In the genomic region with DNA sequence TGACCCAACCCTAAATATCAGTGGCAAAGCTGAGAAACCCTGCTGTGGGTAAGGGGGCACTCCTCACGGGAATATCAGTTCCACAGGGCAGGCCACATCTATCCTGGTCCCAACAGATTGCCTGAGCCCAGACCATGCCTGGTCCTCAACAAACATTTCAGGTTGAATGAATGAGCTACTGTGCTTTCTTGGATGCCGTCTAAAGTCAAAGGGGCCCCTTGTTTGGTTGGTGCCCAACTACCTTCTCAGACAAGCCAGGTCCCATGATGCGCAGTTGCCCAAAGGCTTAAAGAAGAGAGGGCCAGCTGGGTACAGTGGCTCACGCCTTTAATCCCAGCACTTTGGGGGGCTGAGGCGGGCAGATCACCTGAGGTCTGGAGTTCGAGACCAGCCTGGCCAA, we compare ENCODE assay signal across 14 cellular contexts. TPM values are rescaled to one million over a fixed set of nuclear protein-coding genes. Genes with fewer than 3 reads are reported as not detected.
A peak's percentile ranks its signal among the peaks of the same experiment; 100 is the strongest.
DNase-seq lines count a peak whose midpoint lies in the region; ATAC-seq and TF ChIP-seq lines count a peak whose summit lies in the region.
"Had no signal": no experiment of that assay in that cellular context is flagged by ENCODE, and none has a peak within 500 bp of the region (broad histone marks: within the 10 kb centered on the region; RNA-seq: fewer than 3 reads in every experiment).

No MANE protein-coding gene starts in this region.

- peaks cover 61% of the 10 kb centered on the region for H3K36me3 Mint-ChIP-seq in activated T-cell treated with anti-CD3 and anti-CD28 coated beads, Interleukin-2, amount 50 U/mL, for 24 hours (ENCODE audit: low read depth)
- peaks cover 74% of the 10 kb centered on the region for H3K36me3 Mint-ChIP-seq in dendritic cell treated with granulocyte-macrophage colony-stimulating factor and Interleukin-4, amounts not matched to agents 40 ng/mL and 50 ng/mL, for 4 days (ENCODE audit: low read depth)
- H3K36me3 Mint-ChIP-seq in progenitor cell of endocrine pancreas (ENCODE audit: insufficient read depth): peaks cover 6% of the 10 kb centered on the region

- in situ Hi-C loops in SK-MEL-5 (cut with HindIII; ENCODE audit: low pct_unique_long_range_greater_than_20kb, low sequenced_read_pairs): no loop called here

- no peak for TF ChIP-seq CTCF in progenitor cell of endocrine pancreas (IDR thresholded peaks at IDR 0.05; ENCODE audit: unreplicated experiment)
- TF ChIP-seq CTCF in heart right ventricle (IDR thresholded peaks at IDR 0.05): no peak

- H3K4me3 Mint-ChIP-seq in activated T-cell treated with anti-CD3 and anti-CD28 coated beads, Interleukin-2, amount 50 U/mL, for 24 hours: peak overlapping the region; percentile 92
- H3K4me3 Mint-ChIP-seq in dendritic cell treated with granulocyte-macrophage colony-stimulating factor and Interleukin-4, amounts not matched to agents 40 ng/mL and 50 ng/mL, for 4 days: peak overlapping the region; percentile 97
- peak overlapping the region; percentile 95 for H3K4me3 Mint-ChIP-seq in progenitor cell of endocrine pancreas (ENCODE audit: low read depth)

- H3K36me3 ChIP-seq in heart right ventricle: peaks cover 0 to 60% (median 29%) of the 10 kb centered on the region in 9 donors

- H3K27me3 Mint-ChIP-seq in activated T-cell treated with anti-CD3 and anti-CD28 coated beads, Interleukin-2, amount 50 U/mL, for 24 hours: no peaks in the 10 kb centered on the region
- H3K27me3 Mint-ChIP-seq in dendritic cell treated with granulocyte-macrophage colony-stimulating factor and Interleukin-4, amounts not matched to agents 40 ng/mL and 50 ng/mL, for 4 days: no peaks in the 10 kb centered on the region
- H3K27me3 Mint-ChIP-seq in progenitor cell of endocrine pancreas: no peaks in the 10 kb centered on the region

- no peaks in the 10 kb centered on the region for H3K9me3 ChIP-seq in heart right ventricle
- H3K9me3 ChIP-seq: ascending aorta, neutrophil, stomach had no signal

- H3K4me1 ChIP-seq in heart right ventricle: peaks cover 10 to 46% (median 24%) of the 10 kb centered on the region in 9 donors

- ATAC-seq in heart right ventricle (no peak), HG02885 (IDR thresholded peaks at IDR 0.05; ENCODE audit: poor library complexity, unreplicated experiment) (no peak)

- H3K4me3 ChIP-seq in heart right ventricle: no peak overlapping the region

- no peaks in the 10 kb centered on the region for H3K9me3 Mint-ChIP-seq in activated T-cell treated with anti-CD3 and anti-CD28 coated beads, Interleukin-2, amount 50 U/mL, for 24 hours
- no peaks in the 10 kb centered on the region for H3K9me3 Mint-ChIP-seq in dendritic cell treated with granulocyte-macrophage colony-stimulating factor and Interleukin-4, amounts not matched to agents 40 ng/mL and 50 ng/mL, for 4 days
- H3K9me3 Mint-ChIP-seq in progenitor cell of endocrine pancreas (ENCODE audit: low read depth): no peaks in the 10 kb centered on the region

- H3K27ac Mint-ChIP-seq in activated T-cell treated with anti-CD3 and anti-CD28 coated beads, Interleukin-2, amount 50 U/mL, for 24 hours: peak overlapping the region; percentile 93
- peak overlapping the region; percentile 94 for H3K27ac Mint-ChIP-seq in dendritic cell treated with granulocyte-macrophage colony-stimulating factor and Interleukin-4, amounts not matched to agents 40 ng/mL and 50 ng/mL, for 4 days
- H3K27ac Mint-ChIP-seq in progenitor cell of endocrine pancreas: no peak overlapping the region

- peak overlapping the region in 1 of 10 donors; percentile 93 for H3K27ac ChIP-seq in heart right ventricle

- DNase-seq in activated T-cell treated with anti-CD3 and anti-CD28 coated beads, Interleukin-2, amount 50 U/mL, for 24 hours: no peak
- DNase-seq in activated T-cell treated with anti-CD3 and anti-CD28 coated beads, Interleukin-2, amount 50 U/mL, for 48 hours: no peak
- DNase-seq in SK-MEL-5 (ENCODE audit: low read depth, low spot score) (peak; percentile 92), progenitor cell of endocrine pancreas (ENCODE audit: low spot score, unreplicated experiment) (no peak), heart right ventricle (no peak)
- DNase-seq in stimulated activated CD4-positive, alpha-beta T cell treated with anti-CD3 and anti-CD28 coated beads, Interleukin-1b, Interleukin-23, amount 100 ng/mL, for 48 hours: no peak
- DNase-seq: GOT3, NCI-H2171, SIG-M5, stomach had no signal

- H3K4me1 Mint-ChIP-seq in activated T-cell treated with anti-CD3 and anti-CD28 coated beads, Interleukin-2, amount 50 U/mL, for 24 hours (ENCODE audit: low read depth): peaks cover 38% of the 10 kb centered on the region
- H3K4me1 Mint-ChIP-seq in dendritic cell treated with granulocyte-macrophage colony-stimulating factor and Interleukin-4, amounts not matched to agents 40 ng/mL and 50 ng/mL, for 4 days (ENCODE audit: low read depth): peaks cover 72% of the 10 kb centered on the region
- peaks cover 14% of the 10 kb centered on the region for H3K4me1 Mint-ChIP-seq in progenitor cell of endocrine pancreas (ENCODE audit: low read depth)

- no peaks in the 10 kb centered on the region for H3K27me3 ChIP-seq in heart right ventricle
- H3K27me3 ChIP-seq: ascending aorta, neutrophil, stomach had no signal

- intact Hi-C loops in dendritic cell treated with granulocyte-macrophage colony-stimulating factor and Interleukin-4, amounts not matched to agents 40 ng/mL and 50 ng/mL, for 4 days (cut with micrococcal nuclease): no loop called here
- intact Hi-C loops in heart right ventricle (cut with DNase I): loop anchor here in 3 of 10 donors (5.0 kb wide), 2 partner anchors 44 to 49 kb away; a partner anchor contains a TSS

- WGBS in heart right ventricle, 2 donors: 93 to 98% methylated on average over 6 of the region's 6 CpGs

RNA-seq across cellular contexts. Expression of a gene that starts 2.4 kb away (rescaled TPM):
- 34.4 and 47.9 TPM in 2 replicates for total RNA-seq in SK-MEL-5 (2014; rRNA removed; shearing (Covaris generic))
- polyA plus RNA-seq in SK-MEL-5 (2015; cell fraction: cytosol; rRNA removed): 135 and 137 TPM in 2 replicates
- 64.0 and 107 TPM in 2 replicates for polyA plus RNA-seq in SK-MEL-5 (2015; cell fraction: nucleus; rRNA removed)
- total RNA-seq in progenitor cell of endocrine pancreas (48.9 and 50.3 TPM in 2 replicates), heart right ventricle (10 to 100 TPM; 34.2 to 52.2 (median 45.0) TPM)
- polyA plus RNA-seq in heart right ventricle: 10 to 100 TPM; 34.0 to 42.2 TPM

RNA-seq across cellular contexts. Expression of a gene that starts 51.1 kb away (rescaled TPM):
- 321 and 322 TPM in 2 replicates for total RNA-seq in SK-MEL-5 (2014; rRNA removed; shearing (Covaris generic))
- 338 and 373 TPM in 2 replicates for polyA plus RNA-seq in SK-MEL-5 (2015; cell fraction: cytosol; rRNA removed)
- 23.2 and 32.3 TPM in 2 replicates for polyA plus RNA-seq in SK-MEL-5 (2015; cell fraction: nucleus; rRNA removed)
- total RNA-seq in progenitor cell of endocrine pancreas (42.5 and 45.9 TPM in 2 replicates), heart right ventricle (10 to 100 TPM; 14.2 to 48.5 (median 21.1) TPM)
- 100 to 1,000 TPM in 1 of 2 donors, 10 to 100 TPM in 1; 28.2 to 211 TPM for polyA plus RNA-seq in heart right ventricle
